Comparison of ENCODE assay signal across 9 cellular contexts in genomic region chr12:54279227-54279631, GRCh38. TPM values are rescaled to one million over a fixed set of nuclear protein-coding genes. Genes with fewer than 3 reads are reported as not detected.
A peak's percentile ranks its signal among the peaks of the same experiment; 100 is the strongest.
DNase-seq lines count a peak whose midpoint lies in the region; ATAC-seq and TF ChIP-seq lines count a peak whose summit lies in the region.
"Had no signal": no experiment of that assay in that cellular context is flagged by ENCODE, and none has a peak within 500 bp of the region (broad histone marks: within the 10 kb centered on the region; RNA-seq: fewer than 3 reads in every experiment).

No MANE protein-coding gene starts in this region.

- no peak overlapping the region for H3K4me3 Mint-ChIP-seq in CD8-positive, alpha-beta memory T cell
- H3K4me3 Mint-ChIP-seq: neural crest cell had no signal

- POLR2A ChIA-PET in CD8-positive, alpha-beta memory T cell (lab: Charles Lee): interaction anchor here (0.6 to 2.5 kb wide), 9 partner anchors 19 to 706 kb away, joined by 3 to 29 read pairs (median 4); partner anchors contain the start of gene COPZ1

- H3K27ac ChIP-seq in CD8-positive, alpha-beta memory T cell (ENCODE audit: low read depth, low read length): peak overlapping the region; percentile 92
- peak overlapping the region; percentile 89 for H3K27ac ChIP-seq in OCI-LY3 (ENCODE audit: low read length)
- peak overlapping the region; percentile 88 to 98 (median 95) for H3K27ac ChIP-seq in esophagus squamous epithelium
- peak overlapping the region; percentile 96 for H3K27ac ChIP-seq in psoas muscle

- no peaks in the 10 kb centered on the region for H3K27me3 Mint-ChIP-seq in CD8-positive, alpha-beta memory T cell

- no peak for TF ChIP-seq POLR2A in esophagus squamous epithelium (IDR thresholded peaks at IDR 0.05)

- peaks cover 33% of the 10 kb centered on the region for H3K36me3 ChIP-seq in CD8-positive, alpha-beta memory T cell (ENCODE audit: insufficient read depth, low read length)
- peaks cover 60% of the 10 kb centered on the region for H3K36me3 ChIP-seq in OCI-LY3 (replicated peaks; ENCODE audit: low read depth, low read length)
- H3K36me3 ChIP-seq in esophagus squamous epithelium: peaks cover 18 to 33% (median 19%) of the 10 kb centered on the region in 3 donors
- peaks cover 15 to 30% of the 10 kb centered on the region in 2 donors for H3K36me3 ChIP-seq in psoas muscle (ENCODE audit: insufficient read depth in 1 of 2, low read depth in 1 of 2)

- ATAC-seq in psoas muscle: no peak

- H3K4me2 ChIP-seq in OCI-LY3 (ENCODE audit: low read length): peak overlapping the region; percentile 91

- H3K36me3 Mint-ChIP-seq in CD8-positive, alpha-beta memory T cell: peaks cover 3 to 22% (median 18%) of the 10 kb centered on the region in 3 donors

- no peaks in the 10 kb centered on the region for H3K27me3 ChIP-seq in CD8-positive, alpha-beta memory T cell (ENCODE audit: insufficient read depth, low read length, poor library complexity, severe bottlenecking)
- H3K27me3 ChIP-seq in OCI-LY3 (ENCODE audit: low read depth, low read length): no peaks in the 10 kb centered on the region
- H3K27me3 ChIP-seq in esophagus squamous epithelium: no peaks in the 10 kb centered on the region
- no peaks in the 10 kb centered on the region for H3K27me3 ChIP-seq in psoas muscle (ENCODE audit: insufficient read depth in 3 of 3, low read length in 2 of 3)

- no peaks in the 10 kb centered on the region for H3K9me3 Mint-ChIP-seq in CD8-positive, alpha-beta memory T cell
- H3K9me3 Mint-ChIP-seq: neural crest cell had no signal

- no peak overlapping the region for H3K27ac Mint-ChIP-seq in CD8-positive, alpha-beta memory T cell

- H3K4me1 Mint-ChIP-seq in CD8-positive, alpha-beta memory T cell: peaks cover 22 to 42% (median 23%) of the 10 kb centered on the region in 3 donors

- no peak overlapping the region for H2AFZ ChIP-seq in OCI-LY3 (ENCODE audit: low read depth, low read length)

- CTCF ChIA-PET in CD8-positive, alpha-beta memory T cell (lab: Charles Lee): interaction anchor here (1.7 to 3.1 kb wide), 5 partner anchors 12 to 100 kb away, joined by 4 to 15 read pairs (median 9); partner anchors contain the start of gene COPZ1

- intact Hi-C loops in esophagus squamous epithelium (cut with DNase I): no loop called here
- intact Hi-C loops in psoas muscle (cut with DNase I): loop anchor here in 1 of 2 donors (5.0 kb wide), 1 partner anchor 277 kb away; the partner anchor contains the start of gene HOXC9

- 0% methylated on average over 13 to 18 of the region's 19 CpGs for WGBS in esophagus squamous epithelium, 2 donors
- 1 to 2% (median 1%) methylated on average over 19 of the region's 19 CpGs for WGBS in psoas muscle, 3 donors

- no peak for DNase-seq in CD8-positive, alpha-beta memory T cell
- DNase-seq in esophagus squamous epithelium (lab: John Stamatoyannopoulos, UW) (no peak), psoas muscle (no peak), SIG-M5 (lab: John Stamatoyannopoulos, UW) (no peak), COR-L47 (lab: John Stamatoyannopoulos, UW) (no peak)
- DNase-seq in activated naive CD4-positive, alpha-beta T cell (lab: John Stamatoyannopoulos, UW): no peak
- DNase-seq in activated effector memory CD4-positive, alpha-beta T cell treated with Interleukin-2 at 50 U/mL for 16 hours: no peak

- H3K9me3 ChIP-seq in CD8-positive, alpha-beta memory T cell (ENCODE audit: low read length): no peaks in the 10 kb centered on the region
- H3K9me3 ChIP-seq in OCI-LY3 (ENCODE audit: insufficient read depth, low read length) (no peaks in the 10 kb centered on the region), esophagus squamous epithelium (no peaks in the 10 kb centered on the region), psoas muscle (no peaks in the 10 kb centered on the region)

- peaks cover 53% of the 10 kb centered on the region for H3K4me1 ChIP-seq in CD8-positive, alpha-beta memory T cell (ENCODE audit: insufficient read depth, low read length)
- H3K4me1 ChIP-seq in OCI-LY3 (ENCODE audit: low read length) (peaks cover 53% of the 10 kb centered on the region), esophagus squamous epithelium (peaks cover 34 to 61% (median 41%) of the 10 kb centered on the region in 3 donors), psoas muscle (peaks cover 47% of the 10 kb centered on the region)

- TF ChIP-seq CTCF in OCI-LY3 (IDR thresholded peaks at IDR 0.05; ENCODE audit: low read depth, low read length) (no peak), esophagus squamous epithelium (IDR thresholded peaks at IDR 0.05) (no peak), psoas muscle (IDR thresholded peaks at IDR 0.05) (no peak)

- H3K9ac ChIP-seq in OCI-LY3 (ENCODE audit: low read length): peak overlapping the region; percentile 92

- H3K4me3 ChIP-seq in CD8-positive, alpha-beta memory T cell (ENCODE audit: low read length): peak overlapping the region; percentile 92
- H3K4me3 ChIP-seq in OCI-LY3 (ENCODE audit: low read length) (peak overlapping the region; percentile 93), esophagus squamous epithelium (peak overlapping the region; percentile 50 to 93 (median 84)), psoas muscle (peak overlapping the region; percentile 98)

- peaks cover 91% of the 10 kb centered on the region for H3K79me2 ChIP-seq in OCI-LY3 (ENCODE audit: low read length)

- peaks cover 32% of the 10 kb centered on the region for H4K20me1 ChIP-seq in OCI-LY3 (ENCODE audit: insufficient read depth, low read length)

RNA-seq across cellular contexts. Expression of gene CBX5, which starts 0.7 kb away (rescaled TPM):
- total RNA-seq in CD8-positive, alpha-beta memory T cell: 10 to 100 TPM; 82.0 to 87.8 TPM
- 19.2 TPM for polyA plus RNA-seq in CD8-positive, alpha-beta memory T cell
- 10 to 100 TPM; 13.2 to 29.9 (median 23.7) TPM for total RNA-seq in esophagus squamous epithelium
- total RNA-seq in psoas muscle: 10 to 100 TPM; 12.1 to 19.3 (median 16.4) TPM
- 1 to 10 TPM; 5.2 to 9.3 (median 8.4) TPM for polyA plus RNA-seq in psoas muscle

RNA-seq across cellular contexts. Expression of gene HNRNPA1, which starts 1.3 kb away (rescaled TPM):
- 1,000 to 10,000 TPM; 1,970 to 2,000 TPM for total RNA-seq in CD8-positive, alpha-beta memory T cell
- 822 TPM for polyA plus RNA-seq in CD8-positive, alpha-beta memory T cell
- total RNA-seq in esophagus squamous epithelium: 100 to 1,000 TPM; 274 to 473 (median 422) TPM
- 100 to 1,000 TPM; 282 to 601 (median 458) TPM for total RNA-seq in psoas muscle
- polyA plus RNA-seq in psoas muscle: 100 to 1,000 TPM; 310 to 826 (median 453) TPM

RNA-seq across cellular contexts. Expression of gene NFE2, which starts 21.6 kb away (rescaled TPM):
- not detected for total RNA-seq in CD8-positive, alpha-beta memory T cell
- polyA plus RNA-seq in CD8-positive, alpha-beta memory T cell: not detected
- under 1 TPM in 3 of 4 donors, not detected in 1; 0.15 to 0.44 (median 0.38) TPM for total RNA-seq in esophagus squamous epithelium
- 1 to 10 TPM in 1 of 4 donors, under 1 TPM in 3; 0.30 to 1.6 (median 0.50) TPM for total RNA-seq in psoas muscle
- under 1 TPM; 0.10 to 0.26 (median 0.18) TPM for polyA plus RNA-seq in psoas muscle
- total RNA-seq: neural crest cell had no signal

RNA-seq across cellular contexts. Expression of gene COPZ1, which starts 45.7 kb away (rescaled TPM):
- 100 to 1,000 TPM; 112 to 115 TPM for total RNA-seq in CD8-positive, alpha-beta memory T cell
- 158 TPM for polyA plus RNA-seq in CD8-positive, alpha-beta memory T cell
- 100 to 1,000 TPM in 2 of 4 donors, 10 to 100 TPM in 2; 68.1 to 153 (median 97.9) TPM for total RNA-seq in esophagus squamous epithelium
- total RNA-seq in psoas muscle: 100 to 1,000 TPM in 1 of 4 donors, 10 to 100 TPM in 3; 84.4 to 102 (median 93.0) TPM
- polyA plus RNA-seq in psoas muscle: 100 to 1,000 TPM in 1 of 3 donors, 10 to 100 TPM in 2; 77.8 to 131 (median 86.6) TPM
